ENCODE assay signal across 16 cellular contexts in genomic region chr1:54477153-54477561, GRCh38.
DNase-seq lines count a peak whose midpoint lies in the region; ATAC-seq and TF ChIP-seq lines count a peak whose summit lies in the region.
"Had no signal": no experiment of that assay in that cellular context is flagged by ENCODE, and none has a peak within 500 bp of the region (broad histone marks: within the 10 kb centered on the region; RNA-seq: fewer than 3 reads in every experiment).

No MANE protein-coding gene starts in this region.

- TF ChIP-seq POLR2A in right lobe of liver (IDR thresholded peaks at IDR 0.05) = no peak

- no peak for TF ChIP-seq RAD21 in SK-N-SH (IDR thresholded peaks at IDR 0.05; ENCODE audit: low read length)

- POLR2A ChIA-PET in SK-N-SH (lab: Yijun Ruan, JAX) = no interaction called here
- POLR2A ChIA-PET in activated naive CD8-positive, alpha-beta T cell treated with anti-CD3 and anti-CD28 coated beads, Interleukin-2, amount 10 ng/mL, durations not matched to agents 7 days and 5 days (lab: Charles Lee) = interaction anchor here (0.7 to 3.5 kb wide), 6 partner anchors 10 to 75 kb away, joined by 3 to 24 read pairs (median 4); partner anchors contain the start of gene SSBP3

- no peak overlapping the region for H3K4me2 ChIP-seq in SK-N-SH

- CTCF ChIA-PET in SK-N-SH (lab: Yijun Ruan, JAX) = no interaction called here

- no peaks in the 10 kb centered on the region for H3K79me2 ChIP-seq in SK-N-SH (ENCODE audit: insufficient read depth)

- no peaks in the 10 kb centered on the region for H3K9me3 Mint-ChIP-seq in activated naive CD8-positive, alpha-beta T cell treated with anti-CD3 and anti-CD28 coated beads, Interleukin-2, amount 10 ng/mL, durations not matched to agents 7 days and 5 days
- no peaks in the 10 kb centered on the region for H3K9me3 Mint-ChIP-seq in nephron progenitor cell

- H3K4me3 Mint-ChIP-seq in activated naive CD8-positive, alpha-beta T cell treated with anti-CD3 and anti-CD28 coated beads, Interleukin-2, amount 10 ng/mL, durations not matched to agents 7 days and 5 days = peak overlapping the region; percentile 39
- peak overlapping the region; percentile 60 for H3K4me3 Mint-ChIP-seq in nephron progenitor cell

- H3K4me1 Mint-ChIP-seq in activated naive CD8-positive, alpha-beta T cell treated with anti-CD3 and anti-CD28 coated beads, Interleukin-2, amount 10 ng/mL, durations not matched to agents 7 days and 5 days = peaks cover 61% of the 10 kb centered on the region
- peaks cover 90% of the 10 kb centered on the region for H3K4me1 Mint-ChIP-seq in nephron progenitor cell

- in situ Hi-C loops in HAP-1 (cut with MboI; ENCODE audit: low sequenced_read_pairs) = no loop called here

- H3K27ac ChIP-seq in SK-N-SH (ENCODE audit: low read depth in 2 of 2, low read length in 1 of 2) (no peak overlapping the region), HL-60 (replicated peaks) (peak overlapping the region; percentile 60), right lobe of liver (no peak overlapping the region)

- TF ChIP-seq EP300 in SK-N-SH (IDR thresholded peaks at IDR 0.05; ENCODE audit: borderline replicate concordance in 1 of 2, low read depth in 1 of 2, low read length in 1 of 2) = no peak

- no peak overlapping the region for H3K9ac ChIP-seq in SK-N-SH

- no peak for ATAC-seq in SK-N-SH treated with all-trans-retinoic acid at 6 μM for 48 hours
- ATAC-seq in activated naive CD8-positive, alpha-beta T cell treated with anti-CD3 and anti-CD28 coated beads, Interleukin-2, amount 10 ng/mL, durations not matched to agents 7 days and 5 days (ENCODE audit: low read depth) = peak; percentile 41
- ATAC-seq in right lobe of liver = no peak
- ATAC-seq in HG02852 (IDR thresholded peaks at IDR 0.05; ENCODE audit: unreplicated experiment) = no peak
- ATAC-seq: left lobe of liver had no signal

- H3K36me3 Mint-ChIP-seq in activated naive CD8-positive, alpha-beta T cell treated with anti-CD3 and anti-CD28 coated beads, Interleukin-2, amount 10 ng/mL, durations not matched to agents 7 days and 5 days = peaks cover 3% of the 10 kb centered on the region
- H3K36me3 Mint-ChIP-seq in nephron progenitor cell (ENCODE audit: low read depth) = no peaks in the 10 kb centered on the region

- H3K27ac Mint-ChIP-seq in activated naive CD8-positive, alpha-beta T cell treated with anti-CD3 and anti-CD28 coated beads, Interleukin-2, amount 10 ng/mL, durations not matched to agents 7 days and 5 days = peak overlapping the region; percentile 11
- H3K27ac Mint-ChIP-seq in nephron progenitor cell = peak overlapping the region; percentile 84

- no peaks in the 10 kb centered on the region for H3F3A ChIP-seq in SK-N-SH (replicated peaks; ENCODE audit: insufficient read depth)

- peaks cover 15% of the 10 kb centered on the region for H3K27me3 Mint-ChIP-seq in activated naive CD8-positive, alpha-beta T cell treated with anti-CD3 and anti-CD28 coated beads, Interleukin-2, amount 10 ng/mL, durations not matched to agents 7 days and 5 days
- peaks cover 4% of the 10 kb centered on the region for H3K27me3 Mint-ChIP-seq in nephron progenitor cell (ENCODE audit: low read depth, poor library complexity)

- H3K4me3 ChIP-seq in SK-N-SH (ENCODE audit: low read depth in 2 of 2, low read length in 1 of 2) = no peak overlapping the region
- H3K4me3 ChIP-seq in HL-60 (replicated peaks; ENCODE audit: insufficient read depth, low read length) = no peak overlapping the region
- H3K4me3 ChIP-seq in right lobe of liver = no peak overlapping the region
- H3K4me3 ChIP-seq in HAP-1 = no peak overlapping the region
- H3K4me3 ChIP-seq: sigmoid colon had no signal

- intact Hi-C loops in right lobe of liver (cut with DNase I) = no loop called here

- 90% methylated on average over 6 of the region's 6 CpGs for WGBS in SK-N-SH (ENCODE audit: low lambda C conversion rate)
- 50% methylated on average over 6 of the region's 6 CpGs for whole genome bisulfite sequencing in right lobe of liver (ENCODE audit: insufficient coverage, low coverage, low lambda C conversion rate, missing lambda C conversion rate)

- H3K36me3 ChIP-seq in SK-N-SH (replicated peaks in 1 of 2; ENCODE audit: control insufficient read depth in 1 of 2, insufficient read depth in 2 of 2, low read length in 1 of 2) (no peaks in the 10 kb centered on the region), right lobe of liver (no peaks in the 10 kb centered on the region), HAP-1 (replicated peaks) (no peaks in the 10 kb centered on the region)
- H3K36me3 ChIP-seq: sigmoid colon had no signal

- no peaks in the 10 kb centered on the region for H3K27me3 ChIP-seq in SK-N-SH (ENCODE audit: insufficient read depth)
- H3K27me3 ChIP-seq in HL-60 (ENCODE audit: insufficient read depth, poor library complexity, severe bottlenecking) = no peaks in the 10 kb centered on the region
- no peaks in the 10 kb centered on the region for H3K27me3 ChIP-seq in right lobe of liver
- no peaks in the 10 kb centered on the region for H3K27me3 ChIP-seq in HAP-1 (ENCODE audit: low read depth)
- H3K27me3 ChIP-seq: sigmoid colon had no signal

- H3K9me3 ChIP-seq in SK-N-SH = no peaks in the 10 kb centered on the region
- H3K9me3 ChIP-seq in right lobe of liver = no peaks in the 10 kb centered on the region
- no peaks in the 10 kb centered on the region for H3K9me3 ChIP-seq in HAP-1
- H3K9me3 ChIP-seq: sigmoid colon had no signal

- TF ChIP-seq CTCF in SK-N-SH (IDR thresholded peaks at IDR 0.05) (no peak), HL-60 (IDR thresholded peaks at IDR 0.05; ENCODE audit: insufficient read depth, low read length) (no peak), nephron progenitor cell (IDR thresholded peaks at IDR 0.05) (no peak), right lobe of liver (IDR thresholded peaks at IDR 0.05) (no peak)

- H3K4me1 ChIP-seq in SK-N-SH (ENCODE audit: control insufficient read depth in 1 of 2, insufficient read depth in 2 of 2, low read depth in 1 of 2, low read length in 1 of 2) (peaks cover 0 to 26% of the 10 kb centered on the region in 2 experiments; a peak in 1 of 4 replicates), right lobe of liver (peaks cover 0 to 9% (median 0%) of the 10 kb centered on the region in 4 donors), HAP-1 (no peaks in the 10 kb centered on the region)

- no peaks in the 10 kb centered on the region for H4K20me1 ChIP-seq in SK-N-SH (ENCODE audit: insufficient read depth)

- no peak overlapping the region for H2AFZ ChIP-seq in SK-N-SH (ENCODE audit: low read depth)

- DNase-seq in SK-N-SH (no peak), HL-60 (ENCODE audit: low read depth in 1 of 2, low spot score in 1 of 2) (peak; percentile 70 to 80), nephron progenitor cell (no peak), right lobe of liver (no peak), HAP-1 (ENCODE audit: low spot score in 2 of 2) (no peak)
- no peak for DNase-seq in activated naive CD8-positive, alpha-beta T cell treated with anti-CD3 and anti-CD28 coated beads, Interleukin-2, amount 10 ng/mL, durations not matched to agents 7 days and 5 days
- DNase-seq: aorta; cortex of kidney; GOT3; NCI-H187 treated with DMSO at 0.1 percent for 48 hours; NCI-H69; sigmoid colon; stimulated activated CD4-positive, alpha-beta T cell treated with anti-CD3 and anti-CD28 coated beads, Interleukin-4, amount 100 ng/mL, for 1 hour had no signal

- no peaks in the 10 kb centered on the region for H3K9me2 ChIP-seq in SK-N-SH

TF ChIP-seq in SK-N-SH treated with all-trans-retinoic acid at 6 μM for 48 hours, 23 proteins besides CTCF, POLR2A, EP300 and RAD21:
- peak; percentile 83 for TF ChIP-seq ZFP3 (CRISPR knock-in tag; IDR thresholded peaks at IDR 0.05)
- no peak for TF ChIP-seq ZNF8 (CRISPR knock-in tag; IDR thresholded peaks at IDR 0.05)

TF ChIP-seq in SK-N-SH, 30 proteins besides CTCF, POLR2A, EP300 and RAD21:
- TF ChIP-seq MAX (IDR thresholded peaks at IDR 0.05; ENCODE audit: low read depth) = no peak
TF ChIP-seq in SK-N-SH: peak in this region for 0.

Comparison
In these comparisons a context has a peak if more than half of its experiments do, and no peak if none do; other contexts are left out.
1. DNase-seq: peak in HL-60 (2 of 2); none in SK-N-SH (single experiment), activated naive CD8-positive, alpha-beta T cell treated with anti-CD3 and anti-CD28 coated beads, Interleukin-2, amount 10 ng/mL, durations not matched to agents 7 days and 5 days (single experiment), nephron progenitor cell (single experiment), right lobe of liver (0 of 3) and HAP-1 (0 of 2).